In genomic region chr6:120290964-120291363, GRCh38 we compare ENCODE assay signal across 27 cellular contexts.
"Had no signal": no experiment of that assay in that cellular context is flagged by ENCODE, and none has a peak within 500 bp of the region (broad histone marks: within the 10 kb centered on the region; RNA-seq: fewer than 3 reads in every experiment).

No MANE protein-coding gene starts in this region.

- H3K27ac ChIP-seq: gastrocnemius medialis, neutrophil, pancreas, suprapubic skin, transverse colon, vagina had no signal

- H3K36me3 Mint-ChIP-seq: memory B cell, mesothelial cell of epicardium, naive B cell had no signal

- DNase-seq: cortex of kidney; effector memory CD8-positive, alpha-beta T cell; foreskin fibroblast; gastrocnemius medialis; head of caudate nucleus; kidney; mucosa of descending colon; naive B cell; pancreas; stimulated activated CD4-positive, alpha-beta T cell treated with anti-CD3 and anti-CD28 coated beads, Interleukin-12 subunit alpha, Interleukin-12 subunit beta, amount 100 ng/mL, for 4 hours; stimulated activated CD4-positive, alpha-beta T cell treated with anti-CD3 and anti-CD28 coated beads, Interleukin-1b, Interleukin-23, amount 100 ng/mL, for 48 hours; stimulated activated CD4-positive, alpha-beta T cell treated with anti-CD3 and anti-CD28 coated beads, Interleukin-4, amount 100 ng/mL, for 1 hour; stimulated activated CD8-positive, alpha-beta memory T cell treated with anti-CD3 and anti-CD28 coated beads, Interleukin-4, amount 100 ng/mL, for 48 hours; stimulated activated naive CD4-positive, alpha-beta T cell; stimulated activated naive CD8-positive, alpha-beta T cell treated with anti-CD3 and anti-CD28 coated beads, Interleukin-15, amount 100 ng/mL, for 72 hours; transverse colon had no signal

- FAIRE-seq: pancreas had no signal

- H3K9me3 ChIP-seq: gastrocnemius medialis, mucosa of descending colon, neutrophil, pancreas, suprapubic skin, transverse colon, vagina had no signal

- H3K4me3 ChIP-seq: gastrocnemius medialis, lung, mucosa of descending colon, pancreas, smooth muscle cell, suprapubic skin, transverse colon, vagina had no signal

- H3K27me3 ChIP-seq: gastrocnemius medialis, neutrophil, pancreas, suprapubic skin, transverse colon, vagina had no signal

- H3K4me1 ChIP-seq: gastrocnemius medialis, pancreas, suprapubic skin, transverse colon, vagina had no signal

- ATAC-seq: effector memory CD8-positive, alpha-beta T cell; gastrocnemius medialis; left lobe of liver; mucosa of descending colon; natural killer cell treated with Interleukin-12 subunit alpha and Interleukin-12 subunit beta and Interleukin-15 and Interleukin-18, amount 100 ng/mL, for 72 hours; pancreas; sciatic nerve; stimulated activated naive CD8-positive, alpha-beta T cell treated with anti-CD3 and anti-CD28 coated beads, Interleukin-15, amount 100 ng/mL, for 72 hours had no signal

- H3K36me3 ChIP-seq: gastrocnemius medialis, neutrophil, pancreas, suprapubic skin, transverse colon, vagina had no signal

- H3K27ac Mint-ChIP-seq: effector memory CD8-positive, alpha-beta T cell; memory B cell; mesothelial cell of epicardium; naive B cell; natural killer cell treated with Interleukin-12 subunit alpha and Interleukin-12 subunit beta and Interleukin-15 and Interleukin-18, amount 100 ng/mL, for 72 hours; stimulated activated naive CD8-positive, alpha-beta T cell treated with anti-CD3 and anti-CD28 coated beads, Interleukin-15, amount 100 ng/mL, for 72 hours had no signal

- H3K27me3 Mint-ChIP-seq: effector memory CD8-positive, alpha-beta T cell; memory B cell; naive B cell; natural killer cell treated with Interleukin-12 subunit alpha and Interleukin-12 subunit beta and Interleukin-15 and Interleukin-18, amount 100 ng/mL, for 72 hours; stimulated activated naive CD8-positive, alpha-beta T cell treated with anti-CD3 and anti-CD28 coated beads, Interleukin-15, amount 100 ng/mL, for 72 hours had no signal

- H3K4me3 Mint-ChIP-seq: effector memory CD8-positive, alpha-beta T cell; memory B cell; mesothelial cell of epicardium; naive B cell; natural killer cell treated with Interleukin-12 subunit alpha and Interleukin-12 subunit beta and Interleukin-15 and Interleukin-18, amount 100 ng/mL, for 72 hours; neural crest cell; stimulated activated naive CD8-positive, alpha-beta T cell treated with anti-CD3 and anti-CD28 coated beads, Interleukin-15, amount 100 ng/mL, for 72 hours had no signal

- H3K4me2 ChIP-seq: smooth muscle cell had no signal

- H3K4me1 Mint-ChIP-seq: memory B cell; mesothelial cell of epicardium; neural crest cell; stimulated activated naive CD8-positive, alpha-beta T cell treated with anti-CD3 and anti-CD28 coated beads, Interleukin-15, amount 100 ng/mL, for 72 hours had no signal
